In genomic region chr19:41310031-41310831, GRCh38 we compare ENCODE assay signal across 8 cellular contexts. TPM values are rescaled to one million over a fixed set of nuclear protein-coding genes. Genes with fewer than 3 reads are reported as not detected.
DNase-seq lines count a peak whose midpoint lies in the region; ATAC-seq, FAIRE-seq and TF ChIP-seq lines count a peak whose summit lies in the region.

CCDC97 (plus strand) TSS chr19:41310172; CDS start chr19:41310311, 139 bp downstream.

- H3K4me3 Mint-ChIP-seq in astrocyte (ENCODE audit: unreplicated experiment): peak within 1 kb of the TSS; percentile 99

- peak within 1 kb of the TSS; percentile 93 for H3K27ac ChIP-seq in astrocyte (ENCODE audit: low read depth, low read length)

- peaks cover 14% of the 10 kb centered on the region for H3K36me3 Mint-ChIP-seq in astrocyte (ENCODE audit: low read depth, unreplicated experiment)

- H3K27me3 ChIP-seq in astrocyte (ENCODE audit: insufficient read depth, low read length): no peaks in the 10 kb centered on the region

- H3K27ac Mint-ChIP-seq in astrocyte (ENCODE audit: unreplicated experiment): peak within 1 kb of the TSS; percentile 100

- no peak for FAIRE-seq in astrocyte (lab: Jason Lieb, UNC)

- no peaks in the 10 kb centered on the region for H3K9me3 Mint-ChIP-seq in astrocyte (ENCODE audit: unreplicated experiment)

- peaks cover 33% of the 10 kb centered on the region for H3K4me1 Mint-ChIP-seq in astrocyte (ENCODE audit: low read depth, unreplicated experiment)

- peaks cover 24% of the 10 kb centered on the region for H3K36me3 ChIP-seq in astrocyte (ENCODE audit: insufficient read depth, low read length)

- H4K20me1 ChIP-seq in astrocyte (ENCODE audit: insufficient read depth, low read length): peaks cover 50% of the 10 kb centered on the region

- no peaks in the 10 kb centered on the region for H3K9me3 ChIP-seq in astrocyte (ENCODE audit: insufficient read depth, low read depth, low read length)

- peak within 1 kb of the TSS; percentile 95 for H3K9ac ChIP-seq in astrocyte (ENCODE audit: low read length)

- H3K4me1 ChIP-seq in astrocyte (ENCODE audit: insufficient read depth, low read length): peaks cover 22% of the 10 kb centered on the region

- H3K4me3 ChIP-seq in astrocyte (ENCODE audit: insufficient read depth, low read depth, low read length): peak within 1 kb of the TSS; percentile 91
- peak within 1 kb of the TSS; percentile 71 for H3K4me3 ChIP-seq in retinal pigment epithelial cell (ENCODE audit: low read length)

- peak within 1 kb of the TSS; percentile 69 for H2AFZ ChIP-seq in astrocyte (ENCODE audit: low read depth, low read length)

- H3K79me2 ChIP-seq in astrocyte (ENCODE audit: insufficient read depth, low read length): peaks cover 44% of the 10 kb centered on the region

- TF ChIP-seq CTCF in GM13977 (IDR thresholded peaks at IDR 0.05; ENCODE audit: extremely low read depth, insufficient read depth, missing control alignments) (no peak), astrocyte (IDR thresholded peaks at IDR 0.05; ENCODE audit: insufficient read depth, low read depth, low read length) (no peak), retinal pigment epithelial cell (conservative IDR thresholded peaks at IDR 0.05; ENCODE audit: low read depth, low read length) (no peak)

- DNase-seq in GM13977 (ENCODE audit: low spot score): peak; percentile 94
- peak; percentile 67 to 91 for DNase-seq in NCI-H1930 (lab: John Stamatoyannopoulos, UW)
- peak; percentile 80 for DNase-seq in T-helper 9 cell
- DNase-seq in astrocyte (ENCODE audit: low read depth): peak; percentile 82
- peak; percentile 93 for DNase-seq in hepatic stellate cell (ENCODE audit: low spot score)
- no peak for DNase-seq in retinal pigment epithelial cell (ENCODE audit: low read depth)

- peak; percentile 75 for ATAC-seq in HG02852 (IDR thresholded peaks at IDR 0.05; ENCODE audit: unreplicated experiment)
- ATAC-seq in HG03025 (IDR thresholded peaks at IDR 0.05; ENCODE audit: low FRiP score, unreplicated experiment): no peak

- H3K27me3 Mint-ChIP-seq in astrocyte (ENCODE audit: low read depth, unreplicated experiment): no peaks in the 10 kb centered on the region

- H3K4me2 ChIP-seq in astrocyte (ENCODE audit: low read length): peak within 1 kb of the TSS; percentile 97

- in situ Hi-C loops in GM13977 (cut with MboI; ENCODE audit: low pct_unique_long_range_greater_than_20kb, low sequenced_read_pairs, unreplicated experiment): loop anchor here (10.0 kb wide), 1 partner anchor 105 kb away; no protein-coding TSS in a partner anchor

RNA-seq across cellular contexts. Expression of gene CCDC97, which starts in this region (rescaled TPM):
- total RNA-seq in astrocyte: 15.2 and 18.1 TPM in 2 replicates
